15 cellular contexts compared by ENCODE assay signal in genomic region chr19:49855676-49856573, GRCh38. TPM values are rescaled to one million over a fixed set of nuclear protein-coding genes. Genes with fewer than 3 reads are reported as not detected.
DNase-seq lines count a peak whose midpoint lies in the region; ATAC-seq and TF ChIP-seq lines count a peak whose summit lies in the region.
"Had no signal": no experiment of that assay in that cellular context is flagged by ENCODE, and none has a peak within 500 bp of the region (broad histone marks: within the 10 kb centered on the region; RNA-seq: fewer than 3 reads in every experiment).

No MANE protein-coding gene starts in this region.

- peaks cover 6% of the 10 kb centered on the region for H3K23me2 ChIP-seq in H9 (ENCODE audit: insufficient read length, low read depth, low read length, poor library complexity, severe bottlenecking)

- no peak overlapping the region for H3K4ac ChIP-seq in H9 (ENCODE audit: low read depth, low read length)

- no peak overlapping the region for H2BK12ac ChIP-seq in H9 (ENCODE audit: insufficient read length, low read depth, low read length)

- H2BK120ac ChIP-seq in H9 (ENCODE audit: low read depth, low read length, poor library complexity, severe bottlenecking), result no peak overlapping the region

- H3K79me1 ChIP-seq in H9 (ENCODE audit: insufficient read depth, low read depth, low read length, poor library complexity, severe bottlenecking), result peaks cover 11% of the 10 kb centered on the region

- no peaks in the 10 kb centered on the region for H3K9me3 Mint-ChIP-seq in H9
- H3K9me3 Mint-ChIP-seq in activated B cell treated with CpG ODN at 0.5 μM for 24 hours, result no peaks in the 10 kb centered on the region
- no peaks in the 10 kb centered on the region for H3K9me3 Mint-ChIP-seq in mesothelial cell of epicardium
- H3K9me3 Mint-ChIP-seq: CD4-positive, CD25-positive, alpha-beta regulatory T cell had no signal

- intact Hi-C loops in activated B cell treated with CpG ODN at 0.5 μM for 24 hours (cut with micrococcal nuclease), result no loop called here

- H3K4me1 ChIP-seq in H9 (ENCODE audit: insufficient read depth, low read length), result no peaks in the 10 kb centered on the region

- H3K36me3 Mint-ChIP-seq in H9 (ENCODE audit: insufficient read depth in 1 of 3, low read depth in 3 of 3) (peaks cover 21 to 68% (median 66%) of the 10 kb centered on the region in 3 experiments), activated B cell treated with CpG ODN at 0.5 μM for 24 hours (ENCODE audit: low read depth) (peaks cover 49% of the 10 kb centered on the region), mesothelial cell of epicardium (peaks cover 7% of the 10 kb centered on the region)
- H3K36me3 Mint-ChIP-seq: CD4-positive, CD25-positive, alpha-beta regulatory T cell had no signal

- H2BK20ac ChIP-seq in H9 (ENCODE audit: low read depth, low read length, poor library complexity, severe bottlenecking), result no peak overlapping the region

- H3K4me1 Mint-ChIP-seq in H9 (peaks cover 15 to 22% of the 10 kb centered on the region in 2 experiments), activated B cell treated with CpG ODN at 0.5 μM for 24 hours (peaks cover 27% of the 10 kb centered on the region), mesothelial cell of epicardium (peaks cover 19% of the 10 kb centered on the region)

- WGBS in H9 (ENCODE audit: extremely low coverage, insufficient read length, low lambda C conversion rate), result no CpG with 5 or more reads among the region's 21 CpGs

- peak overlapping the region in 1 of 2 experiments; percentile 44; a peak in 2 of 5 replicates for H3K4me3 Mint-ChIP-seq in H9
- H3K4me3 Mint-ChIP-seq in activated B cell treated with CpG ODN at 0.5 μM for 24 hours, result no peak overlapping the region
- H3K4me3 Mint-ChIP-seq in mesothelial cell of epicardium, result no peak overlapping the region

- ATAC-seq in activated B cell treated with CpG ODN at 0.5 μM for 24 hours (ENCODE audit: low read depth) (no peak), HG03439 (IDR thresholded peaks at IDR 0.05; ENCODE audit: unreplicated experiment) (no peak)

- H3K9me3 ChIP-seq in H9 (ENCODE audit: control insufficient read depth, low read depth, low read length), result no peaks in the 10 kb centered on the region
- H3K9me3 ChIP-seq: thyroid gland had no signal

- no peak overlapping the region for H2BK15ac ChIP-seq in H9 (ENCODE audit: low read depth, low read length)

- POLR2A ChIA-PET in activated B cell treated with CpG ODN at 0.5 μM for 24 hours (lab: Charles Lee), result interaction anchor here (1.1 to 2.2 kb wide), 2 partner anchors 13 to 74 kb away, joined by 3 to 9 read pairs; no protein-coding TSS in a partner anchor

- no peak overlapping the region for H4K91ac ChIP-seq in H9 (ENCODE audit: insufficient read length, low read depth, low read length)

- no peak overlapping the region for H2AK5ac ChIP-seq in H9 (ENCODE audit: insufficient read length, low read length)

- H4K5ac ChIP-seq in H9 (ENCODE audit: insufficient read length, low read depth, low read length), result no peak overlapping the region

- H4K20me1 ChIP-seq in H9 (ENCODE audit: control insufficient read depth, insufficient read depth, insufficient read length), result peaks cover 6% of the 10 kb centered on the region

- TF ChIP-seq CTCF in H9 (conservative IDR thresholded peaks at IDR 0.05) (no peak), activated B cell treated with CpG ODN at 0.5 μM for 24 hours (IDR thresholded peaks at IDR 0.05) (no peak), mesothelial cell of epicardium (IDR thresholded peaks at IDR 0.05; ENCODE audit: unreplicated experiment) (no peak), GM13977 (IDR thresholded peaks at IDR 0.05; ENCODE audit: extremely low read depth, insufficient read depth, missing control alignments) (no peak)

- H2AFZ ChIP-seq in H9 (ENCODE audit: low read length), result no peak overlapping the region

- peak overlapping the region in 2 of 3 experiments; percentile 89 to 91; a peak in 3 of 7 replicates for H3K27ac Mint-ChIP-seq in H9
- H3K27ac Mint-ChIP-seq in activated B cell treated with CpG ODN at 0.5 μM for 24 hours, result peak overlapping the region; percentile 18
- peak overlapping the region; percentile 53 for H3K27ac Mint-ChIP-seq in mesothelial cell of epicardium

- no peak overlapping the region for H3K23ac ChIP-seq in H9 (ENCODE audit: insufficient read length, low read depth, low read length)

- no peak overlapping the region for H3K56ac ChIP-seq in H9 (ENCODE audit: insufficient read length, low read depth, low read length)

- no peak overlapping the region for H2BK5ac ChIP-seq in H9 (ENCODE audit: insufficient read length, low read length)

- in situ Hi-C loops in GM13977 (cut with MboI; ENCODE audit: low pct_unique_long_range_greater_than_20kb, low sequenced_read_pairs, unreplicated experiment), result no loop called here

- CTCF ChIA-PET in activated B cell treated with CpG ODN at 0.5 μM for 24 hours (lab: Charles Lee), result no interaction called here

- no peak overlapping the region for H3K9ac ChIP-seq in H9 (ENCODE audit: extremely low read depth, insufficient read length, low read length)

- H3K27me3 ChIP-seq in H9 (ENCODE audit: insufficient read depth, low read length), result no peaks in the 10 kb centered on the region
- H3K27me3 ChIP-seq: thyroid gland had no signal

- peaks cover 2% of the 10 kb centered on the region; the same call in 1 of the 2 replicates for H3K27me3 Mint-ChIP-seq in H9 (ENCODE audit: low read depth)
- no peaks in the 10 kb centered on the region for H3K27me3 Mint-ChIP-seq in activated B cell treated with CpG ODN at 0.5 μM for 24 hours
- H3K27me3 Mint-ChIP-seq in mesothelial cell of epicardium (ENCODE audit: low read depth), result no peaks in the 10 kb centered on the region
- H3K27me3 Mint-ChIP-seq: CD4-positive, CD25-positive, alpha-beta regulatory T cell had no signal

- DNase-seq in D341Med (ENCODE audit: low spot score) (peak; percentile 33), H9 (no peak), activated B cell treated with CpG ODN at 0.5 μM for 24 hours (no peak), mesothelial cell of epicardium (ENCODE audit: low spot score in 2 of 2, unreplicated experiment in 2 of 2) (no peak), NCI-H1694 treated with DMSO at 0.1 percent for 48 hours (lab: John Stamatoyannopoulos, UW) (no peak), GM13977 (ENCODE audit: low spot score) (no peak), NCI-H524 (lab: John Stamatoyannopoulos, UW) (no peak)
- DNase-seq: activated CD4-positive, alpha-beta T cell treated with anti-CD3 and anti-CD28 coated beads, Interleukin-2, amount 50 U/mL, for 4 hours; activated effector memory CD4-positive, alpha-beta T cell treated with anti-CD3 and anti-CD28 coated beads, Interleukin-2, amount 50 U/mL, for 16 hours; CD4-positive, CD25-positive, alpha-beta regulatory T cell; NCI-H2171; SW 1271; thyroid gland had no signal

- H3K27ac ChIP-seq in H9 (ENCODE audit: insufficient read length, low read depth, low read length), result no peak overlapping the region

- peaks cover 9% of the 10 kb centered on the region; the same call in 1 of the 2 replicates for H3K79me2 ChIP-seq in H9 (ENCODE audit: insufficient read depth, low read length)

- no peak overlapping the region for H3T11ph ChIP-seq in H9 (ENCODE audit: low read length)

- H3K14ac ChIP-seq in H9 (ENCODE audit: insufficient read depth, low read length), result no peak overlapping the region

- H4K8ac ChIP-seq in H9 (replicated peaks; ENCODE audit: insufficient read length, low read depth, low read length), result no peak overlapping the region

- H3K4me2 ChIP-seq in H9 (ENCODE audit: insufficient read depth, insufficient read length, low read length), result no peak overlapping the region
- H3K4me2 ChIP-seq: smooth muscle cell had no signal

- H3K18ac ChIP-seq in H9 (ENCODE audit: insufficient read length, low read depth, low read length), result no peak overlapping the region

RNA-seq across cellular contexts. Expression of gene PTOV1, which starts 5.0 kb away (rescaled TPM):
- total RNA-seq in H9 (2021), result 309 and 317 TPM in 2 replicates
- 103 and 107 TPM in 2 replicates for total RNA-seq in activated B cell treated with CpG ODN at 0.5 μM for 24 hours
- 415 to 431 TPM (median 422 TPM) in 3 replicates for total RNA-seq in mesothelial cell of epicardium

RNA-seq across cellular contexts. Expression of gene PNKP, which starts 11.5 kb away (rescaled TPM):
- total RNA-seq in H9 (2021) (144 and 157 TPM in 2 replicates), activated B cell treated with CpG ODN at 0.5 μM for 24 hours (174 and 205 TPM in 2 replicates), mesothelial cell of epicardium (96.6 to 103 TPM (median 97.8 TPM) in 3 replicates)

RNA-seq across cellular contexts. Expression of gene AKT1S1, which starts 21.2 kb away (rescaled TPM):
- total RNA-seq in H9 (2021), result 43.5 and 44.6 TPM in 2 replicates
- 21.3 and 28.7 TPM in 2 replicates for total RNA-seq in activated B cell treated with CpG ODN at 0.5 μM for 24 hours
- total RNA-seq in mesothelial cell of epicardium, result 41.8 to 45.3 TPM (median 42.5 TPM) in 3 replicates

RNA-seq across cellular contexts. Expression of gene TBC1D17, which starts 21.6 kb away (rescaled TPM):
- total RNA-seq in H9 (2021), result 33.6 and 33.9 TPM in 2 replicates
- total RNA-seq in activated B cell treated with CpG ODN at 0.5 μM for 24 hours, result 51.1 and 57.0 TPM in 2 replicates
- total RNA-seq in mesothelial cell of epicardium, result 46.8 to 53.7 TPM (median 49.7 TPM) in 3 replicates

RNA-seq across cellular contexts. Expression of gene MED25, which starts 37.8 kb away (rescaled TPM):
- total RNA-seq in H9 (2021) (76.7 and 77.5 TPM in 2 replicates), activated B cell treated with CpG ODN at 0.5 μM for 24 hours (70.1 and 88.8 TPM in 2 replicates), mesothelial cell of epicardium (103 to 107 TPM (median 105 TPM) in 3 replicates)

Comparison
In these comparisons a context has a peak if more than half of its experiments do, and no peak if none do; other contexts are left out.
1. H3K27ac Mint-ChIP-seq: peak in every context shown above with its lines; median percentile 90 in H9; 53 in mesothelial cell of epicardium; 18 in activated B cell treated with CpG ODN at 0.5 μM for 24 hours.